10 cellular contexts compared by ENCODE assay signal in the genomic region with DNA sequence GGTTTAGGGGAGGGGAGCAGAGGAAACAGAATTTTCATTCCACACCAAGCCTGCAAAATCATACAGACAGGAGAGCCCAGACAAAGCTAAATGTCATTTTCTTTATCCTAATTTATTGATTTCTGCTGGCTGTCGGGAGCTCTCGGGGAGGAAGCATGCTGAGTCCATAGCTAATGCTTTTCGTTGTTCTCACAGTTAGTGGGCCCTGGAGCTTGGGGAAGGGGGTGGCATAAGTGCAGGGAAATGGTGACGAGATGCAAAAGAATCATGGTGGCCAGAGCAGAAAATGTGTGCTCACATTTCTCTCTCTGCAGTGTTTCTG.
DNase-seq lines count a peak whose midpoint lies in the region; ATAC-seq lines count a peak whose summit lies in the region.
"Had no signal": no experiment of that assay in that cellular context is flagged by ENCODE, and none has a peak within 500 bp of the region (broad histone marks: within the 10 kb centered on the region; RNA-seq: fewer than 3 reads in every experiment).

No MANE protein-coding gene starts in this region.

- no peak for DNase-seq in activated naive CD4-positive, alpha-beta T cell treated with anti-CD3 and anti-CD28 coated beads, Interleukin-2, amount 50 U/mL, for 16 hours
- DNase-seq in activated naive CD8-positive, alpha-beta T cell treated with anti-CD3 and anti-CD28 coated beads, Interleukin-2, amount 10 ng/mL, durations not matched to agents 7 days and 5 days, result no peak
- DNase-seq in mesenchymal stem cell (no peak), putamen (ENCODE audit: low spot score) (no peak), NCI-H524 treated with DMSO at 0.1 percent for 48 hours (lab: John Stamatoyannopoulos, UW) (no peak), OCI-M2 (lab: John Stamatoyannopoulos, UW; ENCODE audit: unreplicated experiment) (no peak)
- DNase-seq: COR-L47, NCI-H2171 had no signal

- no peaks in the 10 kb centered on the region for H3K9me3 ChIP-seq in mesenchymal stem cell (ENCODE audit: control insufficient read depth, low read length)

- no peaks in the 10 kb centered on the region for H3K27me3 Mint-ChIP-seq in activated naive CD4-positive, alpha-beta T cell treated with anti-CD3 and anti-CD28 coated beads, Interleukin-2, amount 50 U/mL, for 24 hours
- H3K27me3 Mint-ChIP-seq in activated naive CD8-positive, alpha-beta T cell treated with anti-CD3 and anti-CD28 coated beads, Interleukin-2, amount 10 ng/mL, durations not matched to agents 7 days and 5 days, result no peaks in the 10 kb centered on the region

- no peak overlapping the region for H3K14ac ChIP-seq in mesenchymal stem cell (ENCODE audit: low read length in 2 of 2)

- H2BK120ac ChIP-seq in mesenchymal stem cell (ENCODE audit: low read depth, low read length), result peak overlapping the region; percentile 8

- no peak for ATAC-seq in activated naive CD8-positive, alpha-beta T cell treated with anti-CD3 and anti-CD28 coated beads, Interleukin-2, amount 10 ng/mL, durations not matched to agents 7 days and 5 days (ENCODE audit: low read depth)

- H2AFZ ChIP-seq in mesenchymal stem cell (ENCODE audit: low read depth, low read length), result no peak overlapping the region

- H3K4me1 ChIP-seq in mesenchymal stem cell (ENCODE audit: control insufficient read depth, insufficient read depth, low read depth, low read length) (peaks cover 27% of the 10 kb centered on the region), urinary bladder (ENCODE audit: insufficient read depth) (no peaks in the 10 kb centered on the region)

- H3K4ac ChIP-seq in mesenchymal stem cell (ENCODE audit: low read depth in 1 of 2, low read length in 2 of 2), result peak overlapping the region; percentile 9 to 29

- H3K36me3 Mint-ChIP-seq in activated naive CD4-positive, alpha-beta T cell treated with anti-CD3 and anti-CD28 coated beads, Interleukin-2, amount 50 U/mL, for 24 hours, result peaks cover 2% of the 10 kb centered on the region
- H3K36me3 Mint-ChIP-seq in activated naive CD8-positive, alpha-beta T cell treated with anti-CD3 and anti-CD28 coated beads, Interleukin-2, amount 10 ng/mL, durations not matched to agents 7 days and 5 days, result peaks cover 12% of the 10 kb centered on the region

- H3K4me2 ChIP-seq in mesenchymal stem cell (ENCODE audit: low read length, poor library complexity, severe bottlenecking), result no peak overlapping the region

- peak overlapping the region; percentile 87 for H3K27ac Mint-ChIP-seq in activated naive CD4-positive, alpha-beta T cell treated with anti-CD3 and anti-CD28 coated beads, Interleukin-2, amount 50 U/mL, for 24 hours
- H3K27ac Mint-ChIP-seq in activated naive CD8-positive, alpha-beta T cell treated with anti-CD3 and anti-CD28 coated beads, Interleukin-2, amount 10 ng/mL, durations not matched to agents 7 days and 5 days, result peak overlapping the region; percentile 95

- H3K27me3 ChIP-seq in mesenchymal stem cell (ENCODE audit: control insufficient read depth in 1 of 2, insufficient read depth in 1 of 2, low read length in 2 of 2), result no peaks in the 10 kb centered on the region

- H4K91ac ChIP-seq in mesenchymal stem cell (ENCODE audit: low read length), result peak overlapping the region; percentile 20

- no peak overlapping the region for H2BK15ac ChIP-seq in mesenchymal stem cell (ENCODE audit: low read depth, poor library complexity, severe bottlenecking)

- peak overlapping the region; percentile 86 for H3K27ac ChIP-seq in mesenchymal stem cell (ENCODE audit: low read length, poor library complexity, severe bottlenecking)
- H3K27ac ChIP-seq in urinary bladder (ENCODE audit: low read depth), result peak overlapping the region; percentile 66

- H3K23ac ChIP-seq in mesenchymal stem cell (ENCODE audit: low read length in 2 of 2), result no peak overlapping the region

- peak overlapping the region; percentile 12 for H3K4me3 Mint-ChIP-seq in activated naive CD4-positive, alpha-beta T cell treated with anti-CD3 and anti-CD28 coated beads, Interleukin-2, amount 50 U/mL, for 24 hours
- peak overlapping the region; percentile 68 for H3K4me3 Mint-ChIP-seq in activated naive CD8-positive, alpha-beta T cell treated with anti-CD3 and anti-CD28 coated beads, Interleukin-2, amount 10 ng/mL, durations not matched to agents 7 days and 5 days

- no peak overlapping the region for H2BK5ac ChIP-seq in mesenchymal stem cell (ENCODE audit: low read depth, low read length, poor library complexity, severe bottlenecking)

- H3K9ac ChIP-seq in mesenchymal stem cell (ENCODE audit: low read length), result peak overlapping the region; percentile 75

- H3K4me1 Mint-ChIP-seq in activated naive CD4-positive, alpha-beta T cell treated with anti-CD3 and anti-CD28 coated beads, Interleukin-2, amount 50 U/mL, for 24 hours, result peaks cover 47% of the 10 kb centered on the region
- peaks cover 47% of the 10 kb centered on the region for H3K4me1 Mint-ChIP-seq in activated naive CD8-positive, alpha-beta T cell treated with anti-CD3 and anti-CD28 coated beads, Interleukin-2, amount 10 ng/mL, durations not matched to agents 7 days and 5 days

- POLR2A ChIA-PET in activated naive CD8-positive, alpha-beta T cell treated with anti-CD3 and anti-CD28 coated beads, Interleukin-2, amount 10 ng/mL, durations not matched to agents 7 days and 5 days (lab: Charles Lee), result interaction anchor here (0.6 to 7.1 kb wide), 17 partner anchors 16 to 751 kb away, joined by 3 to 39 read pairs (median 4); a partner anchor contains a TSS

- no peaks in the 10 kb centered on the region for H3K9me3 Mint-ChIP-seq in activated naive CD4-positive, alpha-beta T cell treated with anti-CD3 and anti-CD28 coated beads, Interleukin-2, amount 50 U/mL, for 24 hours
- peaks cover 4% of the 10 kb centered on the region for H3K9me3 Mint-ChIP-seq in activated naive CD8-positive, alpha-beta T cell treated with anti-CD3 and anti-CD28 coated beads, Interleukin-2, amount 10 ng/mL, durations not matched to agents 7 days and 5 days

- H3K4me3 ChIP-seq in mesenchymal stem cell (ENCODE audit: insufficient read depth in 1 of 2, low read depth in 1 of 2, low read length in 2 of 2), result peak overlapping the region in 1 of 2 experiments; percentile 44
- no peak overlapping the region for H3K4me3 ChIP-seq in urinary bladder (ENCODE audit: low read depth, low read length)

- peak overlapping the region; percentile 17 to 86 for H3K18ac ChIP-seq in mesenchymal stem cell (ENCODE audit: low read depth in 1 of 2, low read length in 2 of 2)

- H3K36me3 ChIP-seq in mesenchymal stem cell (ENCODE audit: control insufficient read depth in 1 of 2, insufficient read depth in 2 of 2, low read depth in 1 of 2, low read length in 2 of 2), result no peaks in the 10 kb centered on the region
- no peaks in the 10 kb centered on the region for H3K36me3 ChIP-seq in urinary bladder (ENCODE audit: insufficient read depth)

- H2BK12ac ChIP-seq in mesenchymal stem cell (ENCODE audit: low read length in 2 of 2), result peak overlapping the region; percentile 95 to 99

- peak overlapping the region; percentile 95 for H2AK5ac ChIP-seq in mesenchymal stem cell (ENCODE audit: low read length, severe bottlenecking)

- peak overlapping the region; percentile 66 for H4K8ac ChIP-seq in mesenchymal stem cell (ENCODE audit: low read length)

- H3K79me1 ChIP-seq in mesenchymal stem cell (replicated peaks; ENCODE audit: low read length, poor library complexity, severe bottlenecking), result no peaks in the 10 kb centered on the region

- 17% methylated on average over 4 of the region's 4 CpGs for WGBS in mesenchymal stem cell
- WGBS in urinary bladder, result 29% methylated on average over 4 of the region's 4 CpGs
